In genomic region chr2:43312751-43313641, GRCh38 we compare ENCODE assay signal across 8 cellular contexts.
DNase-seq lines count a peak whose midpoint lies in the region; ATAC-seq and TF ChIP-seq lines count a peak whose summit lies in the region.

No MANE protein-coding gene starts in this region.

- H3K27me3 ChIP-seq in BJ (ENCODE audit: control insufficient read depth, insufficient read depth, low read length), result no peaks in the 10 kb centered on the region
- no peaks in the 10 kb centered on the region for H3K27me3 ChIP-seq in CD4-positive, alpha-beta T cell (ENCODE audit: control insufficient read depth, insufficient read depth, low read length)

- TF ChIP-seq CTCF in BJ (IDR thresholded peaks at IDR 0.05; ENCODE audit: insufficient read depth, low read depth, low read length) (no peak), nephron progenitor cell (IDR thresholded peaks at IDR 0.05) (no peak)
- no peak for TF ChIP-seq CTCF in CD4-positive, alpha-beta T cell (IDR thresholded peaks at IDR 0.05)

- CTCF ChIA-PET in BJ (lab: Yijun Ruan, JAX), result interaction anchor here (1.0 kb wide), 1 partner anchor 454 kb away, joined by 4 read pairs; no protein-coding TSS in a partner anchor
- CTCF ChIA-PET in CD4-positive, alpha-beta T cell (lab: Charles Lee), result no interaction called here

- peaks cover 13% of the 10 kb centered on the region for H3K4me1 Mint-ChIP-seq in nephron progenitor cell
- peaks cover 6% of the 10 kb centered on the region for H3K4me1 Mint-ChIP-seq in CD4-positive, alpha-beta T cell (ENCODE audit: low read depth)

- no peak overlapping the region for H3K4me3 Mint-ChIP-seq in nephron progenitor cell
- H3K4me3 Mint-ChIP-seq in CD4-positive, alpha-beta T cell, result no peak overlapping the region

- peak overlapping the region; percentile 49 for H3K27ac Mint-ChIP-seq in nephron progenitor cell
- no peak overlapping the region for H3K27ac Mint-ChIP-seq in CD4-positive, alpha-beta T cell

- POLR2A ChIA-PET in BJ (lab: Charles Lee), result no interaction called here
- POLR2A ChIA-PET in CD4-positive, alpha-beta T cell (lab: Charles Lee), result interaction anchor here (0.8 to 0.9 kb wide), 2 partner anchors 139 to 176 kb away, joined by 3 read pairs; no protein-coding TSS in a partner anchor

- no peak overlapping the region for H3K4me3 ChIP-seq in BJ (ENCODE audit: low read depth, low read length)

- H3K9me3 ChIP-seq in CD4-positive, alpha-beta T cell (ENCODE audit: control insufficient read depth, low read length), result no peaks in the 10 kb centered on the region

- no peak for ATAC-seq in GM21381 (IDR thresholded peaks at IDR 0.05; ENCODE audit: unreplicated experiment)
- ATAC-seq in CD4-positive, alpha-beta T cell (ENCODE audit: poor library complexity), result no peak

- H3K9me3 Mint-ChIP-seq in nephron progenitor cell, result no peaks in the 10 kb centered on the region
- no peaks in the 10 kb centered on the region for H3K9me3 Mint-ChIP-seq in CD4-positive, alpha-beta T cell

- no peaks in the 10 kb centered on the region for H3K36me3 ChIP-seq in BJ (ENCODE audit: control insufficient read depth, insufficient read depth, low read length)

- H3K36me3 Mint-ChIP-seq in nephron progenitor cell (ENCODE audit: low read depth), result peaks cover 17% of the 10 kb centered on the region
- peaks cover 42% of the 10 kb centered on the region for H3K36me3 Mint-ChIP-seq in CD4-positive, alpha-beta T cell (ENCODE audit: low read depth)

- no peak overlapping the region for H3K27ac ChIP-seq in CD4-positive, alpha-beta T cell (ENCODE audit: low read depth, low read length)

- H3K27me3 Mint-ChIP-seq in nephron progenitor cell (ENCODE audit: low read depth, poor library complexity), result no peaks in the 10 kb centered on the region
- H3K27me3 Mint-ChIP-seq in CD4-positive, alpha-beta T cell, result no peaks in the 10 kb centered on the region

- intact Hi-C loops in CD4-positive, alpha-beta T cell (cut with DNase I, micrococcal nuclease), result no loop called here

- DNase-seq in BJ (ENCODE audit: low read depth), result peak; percentile 87
- peak; percentile 52 for DNase-seq in NCI-H1092 (lab: John Stamatoyannopoulos, UW)
- DNase-seq in dermis microvascular lymphatic vessel endothelial cell (ENCODE audit: low read depth in 2 of 2), result peak; percentile 57 to 69
- peak; percentile 11 for DNase-seq in nephron progenitor cell
- DNase-seq in CD4-positive, alpha-beta T cell, result no peak
- no peak for DNase-seq in activated T-cell treated with anti-CD3 and anti-CD28 coated beads, Interleukin-2, amount 50 U/mL, for 48 hours
- DNase-seq in NK-92 (lab: John Stamatoyannopoulos, UW; ENCODE audit: unreplicated experiment), result no peak

Comparison
In these comparisons a context has a peak if more than half of its experiments do, and no peak if none do; other contexts are left out.
1. DNase-seq: peak in BJ (single experiment), NCI-H1092 (single experiment), dermis microvascular lymphatic vessel endothelial cell (2 of 2) and nephron progenitor cell (single experiment); none in CD4-positive, alpha-beta T cell (0 of 10), activated T-cell treated with anti-CD3 and anti-CD28 coated beads, Interleukin-2, amount 50 U/mL, for 48 hours (0 of 2) and NK-92 (single experiment).